8 cellular contexts compared by ENCODE assay signal in genomic region chr4:147019061-147019460, GRCh38.
DNase-seq lines count a peak whose midpoint lies in the region; ATAC-seq and TF ChIP-seq lines count a peak whose summit lies in the region.

No MANE protein-coding gene starts in this region.

- no peaks in the 10 kb centered on the region for H3K36me3 ChIP-seq in CD4-positive, CD25-positive, alpha-beta regulatory T cell (ENCODE audit: control insufficient read depth, insufficient read depth, low read length)
- no peaks in the 10 kb centered on the region for H3K36me3 ChIP-seq in heart right ventricle
- no peaks in the 10 kb centered on the region for H3K36me3 ChIP-seq in gastrocnemius medialis

- H3K27ac Mint-ChIP-seq in CD4-positive, CD25-positive, alpha-beta regulatory T cell, result no peak overlapping the region
- no peak overlapping the region for H3K27ac Mint-ChIP-seq in activated naive CD8-positive, alpha-beta T cell treated with anti-CD3 and anti-CD28 coated beads, Interleukin-2, amount 50 U/mL, for 24 hours

- no peak for ATAC-seq in CD4-positive, CD25-positive, alpha-beta regulatory T cell (ENCODE audit: low read depth in 2 of 2)
- ATAC-seq in GM18870 (IDR thresholded peaks at IDR 0.05; ENCODE audit: unreplicated experiment) (peak; percentile 90), HG03159 (IDR thresholded peaks at IDR 0.05; ENCODE audit: unreplicated experiment) (peak; percentile 90), SK-N-SH treated with all-trans-retinoic acid at 6 μM for 48 hours (peak; percentile 97), heart right ventricle (peak; percentile 63 to 90 (median 76)), gastrocnemius medialis (peak in 1 of 2 donors; percentile 58)
- ATAC-seq in activated naive CD8-positive, alpha-beta T cell treated with anti-CD3 and anti-CD28 coated beads, Interleukin-2, amount 50 U/mL, for 24 hours, result no peak

- no peaks in the 10 kb centered on the region for H3K4me1 Mint-ChIP-seq in CD4-positive, CD25-positive, alpha-beta regulatory T cell
- H3K4me1 Mint-ChIP-seq in activated naive CD8-positive, alpha-beta T cell treated with anti-CD3 and anti-CD28 coated beads, Interleukin-2, amount 50 U/mL, for 24 hours, result no peaks in the 10 kb centered on the region

- in situ Hi-C loops in gastrocnemius medialis (cut with MboI; ENCODE audit: low sequenced_read_pairs in 4 of 4), result loop anchor here in 1 of 4 donors (25.0 kb wide), 1 partner anchor 568 kb away; no protein-coding TSS in a partner anchor

- no peaks in the 10 kb centered on the region for H3K9me3 Mint-ChIP-seq in CD4-positive, CD25-positive, alpha-beta regulatory T cell
- no peaks in the 10 kb centered on the region for H3K9me3 Mint-ChIP-seq in activated naive CD8-positive, alpha-beta T cell treated with anti-CD3 and anti-CD28 coated beads, Interleukin-2, amount 50 U/mL, for 24 hours

- peak; percentile 5 to 52 (median 35) for DNase-seq in CD4-positive, CD25-positive, alpha-beta regulatory T cell
- peak; percentile 52 for DNase-seq in activated naive CD8-positive, alpha-beta T cell treated with anti-CD3 and anti-CD28 coated beads, Interleukin-2, amount 50 U/mL, for 24 hours
- peak; percentile 49 to 63 for DNase-seq in heart right ventricle
- DNase-seq in gastrocnemius medialis, result peak; percentile 13 to 23
- DNase-seq in NCI-H524 treated with DMSO at 0.1 percent for 48 hours (lab: John Stamatoyannopoulos, UW), result no peak

- TF ChIP-seq POLR2A in gastrocnemius medialis (IDR thresholded peaks at IDR 0.05), result no peak

- H3K27me3 ChIP-seq in CD4-positive, CD25-positive, alpha-beta regulatory T cell (ENCODE audit: control insufficient read depth, insufficient read depth, low read length), result no peaks in the 10 kb centered on the region
- H3K27me3 ChIP-seq in heart right ventricle (peaks cover 0 to 17% (median 0%) of the 10 kb centered on the region in 7 donors), gastrocnemius medialis (no peaks in the 10 kb centered on the region)

- H3K9me3 ChIP-seq in CD4-positive, CD25-positive, alpha-beta regulatory T cell (ENCODE audit: control insufficient read depth in 2 of 2, low read length in 2 of 2), result no peaks in the 10 kb centered on the region
- H3K9me3 ChIP-seq in heart right ventricle (peaks cover 0 to 8% (median 0%) of the 10 kb centered on the region in 11 donors), gastrocnemius medialis (no peaks in the 10 kb centered on the region)

- H3K27me3 Mint-ChIP-seq in CD4-positive, CD25-positive, alpha-beta regulatory T cell, result peaks cover 4% of the 10 kb centered on the region
- H3K27me3 Mint-ChIP-seq in activated naive CD8-positive, alpha-beta T cell treated with anti-CD3 and anti-CD28 coated beads, Interleukin-2, amount 50 U/mL, for 24 hours, result peaks cover 2% of the 10 kb centered on the region

- no peak overlapping the region for H3K4me3 Mint-ChIP-seq in CD4-positive, CD25-positive, alpha-beta regulatory T cell
- no peak overlapping the region for H3K4me3 Mint-ChIP-seq in activated naive CD8-positive, alpha-beta T cell treated with anti-CD3 and anti-CD28 coated beads, Interleukin-2, amount 50 U/mL, for 24 hours

- WGBS in heart right ventricle, 2 donors, result 41 to 53% methylated on average over 2 of the region's 2 CpGs

- H3K27ac ChIP-seq in CD4-positive, CD25-positive, alpha-beta regulatory T cell (ENCODE audit: insufficient read depth, low read length, poor library complexity, severe bottlenecking), result no peak overlapping the region
- H3K27ac ChIP-seq in heart right ventricle (no peak overlapping the region), gastrocnemius medialis (no peak overlapping the region)

- no peak overlapping the region for H3K4me3 ChIP-seq in CD4-positive, CD25-positive, alpha-beta regulatory T cell (ENCODE audit: low read depth, low read length)
- H3K4me3 ChIP-seq in heart right ventricle (no peak overlapping the region), gastrocnemius medialis (no peak overlapping the region)

- H3K4me1 ChIP-seq in CD4-positive, CD25-positive, alpha-beta regulatory T cell (ENCODE audit: control insufficient read depth, insufficient read depth, low read length, poor library complexity, severe bottlenecking), result no peaks in the 10 kb centered on the region
- H3K4me1 ChIP-seq in heart right ventricle, result no peaks in the 10 kb centered on the region
- H3K4me1 ChIP-seq in gastrocnemius medialis, result no peaks in the 10 kb centered on the region

- H3K36me3 Mint-ChIP-seq in CD4-positive, CD25-positive, alpha-beta regulatory T cell, result no peaks in the 10 kb centered on the region
- H3K36me3 Mint-ChIP-seq in activated naive CD8-positive, alpha-beta T cell treated with anti-CD3 and anti-CD28 coated beads, Interleukin-2, amount 50 U/mL, for 24 hours (ENCODE audit: low read depth), result no peaks in the 10 kb centered on the region

- intact Hi-C loops in heart right ventricle (cut with DNase I), result loop anchor here in 9 of 10 donors (1.0 to 10.0 kb wide), 10 partner anchors 73 to 576 kb away; no protein-coding TSS in a partner anchor
- intact Hi-C loops in gastrocnemius medialis (cut with DNase I; ENCODE audit: low total_unique reads), result no loop called here

- peak; percentile 28 to 78 (median 66) for TF ChIP-seq CTCF in heart right ventricle (IDR thresholded peaks at IDR 0.05)
- TF ChIP-seq CTCF in gastrocnemius medialis (IDR thresholded peaks at IDR 0.05 in 4 of 5, conservative IDR thresholded peaks at IDR 0.05 in 1 of 5), result peak; percentile 20 to 58 (median 54)

TF ChIP-seq in SK-N-SH treated with all-trans-retinoic acid at 6 μM for 48 hours, 23 proteins besides CTCF, POLR2A, EP300 and RAD21:
- TF ChIP-seq ZNF565 (CRISPR knock-in tag; conservative IDR thresholded peaks at IDR 0.05; ENCODE audit: low read depth), result no peak
- no peak for TF ChIP-seq ESRRG (CRISPR knock-in tag; IDR thresholded peaks at IDR 0.05)
- TF ChIP-seq GLIS3 (CRISPR knock-in tag; IDR thresholded peaks at IDR 0.05), result no peak
- no peak for TF ChIP-seq ZNF70 (CRISPR knock-in tag; IDR thresholded peaks at IDR 0.05)
- TF ChIP-seq ISL1 (CRISPR knock-in tag; IDR thresholded peaks at IDR 0.05), result no peak
- TF ChIP-seq ARNTL (CRISPR knock-in tag; IDR thresholded peaks at IDR 0.05; ENCODE audit: borderline replicate concordance, low read depth), result no peak
- TF ChIP-seq TSHZ2 (CRISPR knock-in tag; IDR thresholded peaks at IDR 0.05), result no peak
- TF ChIP-seq POU6F1 (CRISPR knock-in tag; IDR thresholded peaks at IDR 0.05; ENCODE audit: borderline replicate concordance, low read depth), result no peak
TF ChIP-seq in SK-N-SH treated with all-trans-retinoic acid at 6 μM for 48 hours: peak in this region for 0.

Comparison
In these comparisons a context has a peak if more than half of its experiments do, and no peak if none do; other contexts are left out.
1. ATAC-seq: peak in GM18870 (single experiment), HG03159 (single experiment), SK-N-SH treated with all-trans-retinoic acid at 6 μM for 48 hours (single experiment) and heart right ventricle (8 of 8); none in CD4-positive, CD25-positive, alpha-beta regulatory T cell (0 of 2) and activated naive CD8-positive, alpha-beta T cell treated with anti-CD3 and anti-CD28 coated beads, Interleukin-2, amount 50 U/mL, for 24 hours (single experiment).